8 cellular contexts compared by ENCODE assay signal in genomic region chr6:16286151-16286522, GRCh38. TPM values are rescaled to one million over a fixed set of nuclear protein-coding genes. Genes with fewer than 3 reads are reported as not detected.
A peak's percentile ranks its signal among the peaks of the same experiment; 100 is the strongest.
DNase-seq lines count a peak whose midpoint lies in the region; ATAC-seq, FAIRE-seq and TF ChIP-seq lines count a peak whose summit lies in the region.

No MANE protein-coding gene starts in this region.

- H3K9me1 ChIP-seq in keratinocyte (ENCODE audit: control insufficient read depth, extremely low read depth, insufficient read depth, low read length) = no peaks in the 10 kb centered on the region

- in situ Hi-C loops in astrocyte of the cerebellum (cut with HindIII; ENCODE audit: low sequenced_read_pairs) = no loop called here

- H3K27ac ChIP-seq in Karpas-422 (ENCODE audit: low read length) = no peak overlapping the region
- no peak overlapping the region for H3K27ac ChIP-seq in keratinocyte (ENCODE audit: control insufficient read depth, insufficient read depth, low read length)
- no peak overlapping the region for H3K27ac ChIP-seq in testis

- TF ChIP-seq CTCF in astrocyte of the cerebellum (IDR thresholded peaks at IDR 0.05; ENCODE audit: low read depth, low read length, missing control alignments) = peak; percentile 87
- peak; percentile 77 to 96 (median 85) for TF ChIP-seq CTCF in keratinocyte (optimal IDR thresholded peaks at IDR 0.05 in 1 of 3, IDR thresholded peaks at IDR 0.05 in 1 of 3, conservative IDR thresholded peaks at IDR 0.05 in 1 of 3; ENCODE audit: extremely low read depth in 1 of 3, insufficient read depth in 2 of 3, low read length in 3 of 3)
- peak; percentile 29 to 58 (median 38) for TF ChIP-seq CTCF in testis (IDR thresholded peaks at IDR 0.05)

- H3K36me3 ChIP-seq in Karpas-422 (ENCODE audit: insufficient read depth, low read length) = no peaks in the 10 kb centered on the region
- H3K36me3 ChIP-seq in keratinocyte (ENCODE audit: control insufficient read depth in 2 of 2, extremely low read depth in 1 of 2, insufficient read depth in 2 of 2, low read length in 2 of 2) = no peaks in the 10 kb centered on the region
- no peaks in the 10 kb centered on the region for H3K36me3 ChIP-seq in testis (ENCODE audit: low read depth, missing control alignments)

- 49 to 57% methylated on average over 15 of the region's 15 CpGs for WGBS in testis, 2 donors

- no peaks in the 10 kb centered on the region for H3K4me1 ChIP-seq in Karpas-422 (ENCODE audit: low read length)
- H3K4me1 ChIP-seq in keratinocyte (ENCODE audit: control insufficient read depth, extremely low read depth, insufficient read depth, low read length) = no peaks in the 10 kb centered on the region
- H3K4me1 ChIP-seq in testis = no peaks in the 10 kb centered on the region

- H3K9me3 ChIP-seq in Karpas-422 (ENCODE audit: low read length) (no peaks in the 10 kb centered on the region), keratinocyte (ENCODE audit: control insufficient read depth, low read depth, low read length) (no peaks in the 10 kb centered on the region), testis (no peaks in the 10 kb centered on the region)

- no peaks in the 10 kb centered on the region for H4K20me1 ChIP-seq in Karpas-422 (ENCODE audit: insufficient read depth, low read depth, low read length)
- no peaks in the 10 kb centered on the region for H4K20me1 ChIP-seq in keratinocyte (ENCODE audit: control insufficient read depth, extremely low read depth, insufficient read depth, low read length)

- H3K4me2 ChIP-seq in Karpas-422 (ENCODE audit: low read depth, low read length, poor library complexity, severe bottlenecking) (no peak overlapping the region), keratinocyte (ENCODE audit: control insufficient read depth, extremely low read depth, insufficient read depth, low read depth, low read length) (no peak overlapping the region)

- ATAC-seq in GM19397 (IDR thresholded peaks at IDR 0.05; ENCODE audit: unreplicated experiment) = no peak

- H3K79me2 ChIP-seq in Karpas-422 (ENCODE audit: low read length) (no peaks in the 10 kb centered on the region), keratinocyte (ENCODE audit: control insufficient read depth, insufficient read depth, low read length) (no peaks in the 10 kb centered on the region)

- FAIRE-seq in keratinocyte (lab: Jason Lieb, UNC) = no peak

- H3K9ac ChIP-seq in Karpas-422 (ENCODE audit: low read length) (no peak overlapping the region), keratinocyte (ENCODE audit: control insufficient read depth, extremely low read depth, insufficient read depth, low read length) (no peak overlapping the region)

- no peak overlapping the region for H2AFZ ChIP-seq in Karpas-422 (ENCODE audit: low read length)
- no peak overlapping the region for H2AFZ ChIP-seq in keratinocyte (ENCODE audit: control insufficient read depth, low read length)

- H3K9me2 ChIP-seq in Karpas-422 (replicated peaks; ENCODE audit: insufficient read depth, low read length) = no peaks in the 10 kb centered on the region

- no peak overlapping the region for H3K4me3 ChIP-seq in Karpas-422 (ENCODE audit: low read length)
- no peak overlapping the region for H3K4me3 ChIP-seq in astrocyte of the cerebellum (ENCODE audit: low read depth, low read length)
- H3K4me3 ChIP-seq in keratinocyte (ENCODE audit: control insufficient read depth in 2 of 3, extremely low read depth in 1 of 3, insufficient read depth in 2 of 3, low read depth in 1 of 3, low read length in 3 of 3) = no peak overlapping the region
- no peak overlapping the region for H3K4me3 ChIP-seq in testis

- no peak for TF ChIP-seq POLR2A in testis (IDR thresholded peaks at IDR 0.05)

- intact Hi-C loops in testis (cut with DNase I; ENCODE audit: low total_unique reads) = no loop called here

- dilution Hi-C loops in keratinocyte (cut with MboI; ENCODE audit: extremely low pct_ligation_motif_present, low sequenced_read_pairs) = no loop called here

- H3K27me3 ChIP-seq in Karpas-422 (ENCODE audit: low read length) = no peaks in the 10 kb centered on the region
- H3K27me3 ChIP-seq in keratinocyte (ENCODE audit: control insufficient read depth, extremely low read depth, insufficient read depth, low read length) = no peaks in the 10 kb centered on the region
- H3K27me3 ChIP-seq in testis = no peaks in the 10 kb centered on the region

- DNase-seq in NCI-H1436 (lab: John Stamatoyannopoulos, UW) (peak; percentile 1), NCI-H1436 treated with DMSO at 0.1 percent for 48 hours (lab: John Stamatoyannopoulos, UW) (no peak), Karpas-422 (peak; percentile 73), astrocyte of the cerebellum (ENCODE audit: low read depth) (no peak), keratinocyte (ENCODE audit: low read depth, low spot score) (no peak), testis (peak; percentile 66), mucosa of gallbladder (ENCODE audit: low spot score) (no peak)

RNA-seq across cellular contexts. Expression of gene GMPR, which starts 47.8 kb away (rescaled TPM):
- total RNA-seq in Karpas-422 (2014; rRNA removed; shearing (Covaris generic); ENCODE audit: low replicate concordance) = not detected in 2 replicates
- polyA plus RNA-seq in keratinocyte (0.32 to 0.88 TPM (median 0.50 TPM) in 3 replicates), testis (ENCODE audit: insufficient read depth, low read depth, low replicate concordance) (121 TPM)
- not detected for polyA plus RNA-seq in keratinocyte (2011; ENCODE audit: low read depth)
- 0.39 and 0.45 TPM in 2 replicates for polyA plus RNA-seq in keratinocyte (2011; cell fraction: cytosol; rRNA removed)
- polyA plus RNA-seq in keratinocyte (2011; cell fraction: nucleus; rRNA removed) = 0.47 TPM in 1 of 2 replicates, not detected in the other
- 0.34 and 0.45 TPM in 2 replicates for polyA plus RNA-seq in keratinocyte (2012; ENCODE audit: low replicate concordance)
- 0.70 to 1.4 TPM (median 1.1 TPM) in 3 replicates for polyA minus RNA-seq in keratinocyte
- not detected for polyA minus RNA-seq in keratinocyte (2011; cell fraction: cytosol; rRNA and poly(A)+ RNA removed)
- 0.53 TPM in 1 of 2 replicates, not detected in the other for polyA minus RNA-seq in keratinocyte (2011; cell fraction: nucleus; rRNA and poly(A)+ RNA removed)
- total RNA-seq in testis (100 to 1,000 TPM; 164 to 215 TPM), mucosa of gallbladder (10.4 TPM)

Comparison
In these comparisons a context has a peak if more than half of its experiments do, and no peak if none do; other contexts are left out.
1. DNase-seq: peak in NCI-H1436 (single experiment), Karpas-422 (single experiment) and testis (single experiment); none in NCI-H1436 treated with DMSO at 0.1 percent for 48 hours (single experiment), astrocyte of the cerebellum (single experiment), keratinocyte (single experiment) and mucosa of gallbladder (single experiment).
2. RNA of gene GMPR, which starts 47.8 kb away (total RNA-seq): 164 to 215 TPM in testis; 10.4 TPM in mucosa of gallbladder (single experiment) and not detected in Karpas-422; every median in the first group is over 10 times any median in the second.
3. Peak in every context shown above with its lines, with median percentiles within 50 percentile points of each other: CTCF ChIP-seq.